In the genomic region with DNA sequence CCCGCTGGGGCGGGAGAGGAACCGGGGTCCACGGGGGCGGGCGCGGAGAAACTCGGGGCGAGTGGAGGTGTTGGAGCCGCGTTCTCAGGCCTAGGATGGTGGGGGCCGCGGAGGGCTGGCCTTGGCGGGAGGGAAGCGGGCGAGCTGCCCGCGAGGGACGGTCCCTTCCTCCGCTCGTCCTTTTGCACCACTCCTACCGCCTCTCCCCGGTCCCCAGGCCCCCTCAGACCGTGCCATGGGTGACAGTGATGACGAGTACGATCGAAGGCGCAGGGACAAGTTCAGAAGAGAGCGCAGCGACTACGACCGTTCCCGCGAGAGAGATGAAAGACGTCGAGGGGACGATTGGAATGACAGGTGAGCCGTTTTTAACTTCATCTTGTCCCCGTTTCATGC, we compare ENCODE assay signal across 8 cellular contexts. TPM values are rescaled to one million over a fixed set of nuclear protein-coding genes. Genes with fewer than 3 reads are reported as not detected.
DNase-seq lines count a peak whose midpoint lies in the region; ATAC-seq and TF ChIP-seq lines count a peak whose summit lies in the region.

No MANE protein-coding gene starts in this region.

- no peaks in the 10 kb centered on the region for H3F3A ChIP-seq in SU-DHL-6 (ENCODE audit: insufficient read depth)

- H3K4me1 ChIP-seq in endodermal cell (ENCODE audit: control insufficient read depth, insufficient read depth, low read length), result peaks cover 5% of the 10 kb centered on the region

- H3K27me3 ChIP-seq in SU-DHL-6 (ENCODE audit: low read length) (no peaks in the 10 kb centered on the region), endodermal cell (ENCODE audit: control insufficient read depth, insufficient read depth, low read length, poor library complexity, severe bottlenecking) (no peaks in the 10 kb centered on the region)

- ATAC-seq in HG03039 (IDR thresholded peaks at IDR 0.05; ENCODE audit: unreplicated experiment), result peak; percentile 23

- H4K20me1 ChIP-seq in SU-DHL-6 (ENCODE audit: low read depth, low read length), result peaks cover 17% of the 10 kb centered on the region; the same call in 1 of the 2 replicates

- H3K4me3 Mint-ChIP-seq in endodermal cell, result peak overlapping the region; percentile 99

- WGBS in endodermal cell (ENCODE audit: insufficient coverage in 1 of 2, insufficient read length in 1 of 2), 2 experiments, result 0 to 1% methylated on average over 15 to 39 of the region's 39 CpGs

- H3K27ac ChIP-seq in SU-DHL-6 (ENCODE audit: low read depth, low read length) (peak overlapping the region; percentile 79), endodermal cell (ENCODE audit: low read depth, low read length) (peak overlapping the region; percentile 96)

- peaks cover 21% of the 10 kb centered on the region for H3K4me1 Mint-ChIP-seq in endodermal cell

- peak; percentile 51 for DNase-seq in stimulated activated CD4-positive, alpha-beta T cell treated with anti-CD3 and anti-CD28 coated beads, Interleukin-4, amount 100 ng/mL, for 24 hours
- DNase-seq in stimulated activated CD4-positive, alpha-beta T cell treated with anti-CD3 and anti-CD28 coated beads, Interleukin-12 subunit alpha, Interleukin-12 subunit beta, amount 100 ng/mL, for 4 hours, result no peak
- DNase-seq in endodermal cell, result no peak
- peak; percentile 47 for DNase-seq in myocyte (ENCODE audit: low read depth)
- no peak for DNase-seq in H4 (ENCODE audit: low spot score)
- DNase-seq in SKM-1 (lab: John Stamatoyannopoulos, UW; ENCODE audit: unreplicated experiment), result no peak

- H3K9ac ChIP-seq in SU-DHL-6 (ENCODE audit: low read length), result peak overlapping the region; percentile 96
- H3K9ac ChIP-seq in endodermal cell (ENCODE audit: extremely low read depth, low read length, poor library complexity, severe bottlenecking), result peak overlapping the region; percentile 92

- peak overlapping the region; percentile 88 for H3K4me3 ChIP-seq in SU-DHL-6 (ENCODE audit: insufficient read depth, low read length, poor library complexity, severe bottlenecking)
- peak overlapping the region; percentile 100 for H3K4me3 ChIP-seq in endodermal cell (ENCODE audit: low read length)

- H3K4me2 ChIP-seq in SU-DHL-6 (ENCODE audit: low read depth, low read length, poor library complexity, severe bottlenecking), result peak overlapping the region; percentile 83

- H3K27me3 Mint-ChIP-seq in endodermal cell (ENCODE audit: insufficient read depth), result no peaks in the 10 kb centered on the region

- no peaks in the 10 kb centered on the region for H3K9me2 ChIP-seq in SU-DHL-6 (replicated peaks; ENCODE audit: insufficient read depth, low read length)

- H3K79me2 ChIP-seq in SU-DHL-6 (ENCODE audit: insufficient read depth, low read length), result peaks cover 54% of the 10 kb centered on the region

- peaks cover 79% of the 10 kb centered on the region for H3K36me3 Mint-ChIP-seq in endodermal cell (ENCODE audit: low read depth)

- H3K9me3 ChIP-seq in SU-DHL-6 (ENCODE audit: insufficient read depth, low read length), result no peaks in the 10 kb centered on the region
- H3K9me3 ChIP-seq in endodermal cell (ENCODE audit: control insufficient read depth, low read length), result no peaks in the 10 kb centered on the region

- peak overlapping the region; percentile 98 for H3K27ac Mint-ChIP-seq in endodermal cell

- H3K36me3 ChIP-seq in SU-DHL-6 (ENCODE audit: low read length) (peaks cover 18% of the 10 kb centered on the region), endodermal cell (ENCODE audit: control insufficient read depth, insufficient read depth, low read length) (peaks cover 70% of the 10 kb centered on the region)

- H3K9me3 Mint-ChIP-seq in endodermal cell, result no peaks in the 10 kb centered on the region

- H2AFZ ChIP-seq in SU-DHL-6 (ENCODE audit: low read depth, low read length, severe bottlenecking), result peak overlapping the region; percentile 44

- TF ChIP-seq CTCF in SU-DHL-6 (IDR thresholded peaks at IDR 0.05; ENCODE audit: insufficient read depth, low read length, poor library complexity, severe bottlenecking) (no peak), endodermal cell (conservative IDR thresholded peaks at IDR 0.05) (no peak)

RNA-seq across cellular contexts. Expression of a gene that starts 0.5 kb away (rescaled TPM):
- total RNA-seq in endodermal cell, result 100 to 1,000 TPM; 186 to 236 TPM
- 161 TPM for polyA plus RNA-seq in endodermal cell (2013, experiment 1 of 2)
- 142 TPM for polyA plus RNA-seq in endodermal cell (2013, experiment 2 of 2)
- 44.7 and 55.7 TPM in 2 replicates for total RNA-seq in myocyte
- polyA plus RNA-seq in myocyte (2012), result 82.6 TPM
- 44.3 and 46.8 TPM in 2 replicates for total RNA-seq in H4 (2014; rRNA removed; shearing (Covaris generic))

RNA-seq across cellular contexts. Expression of a gene that starts 8.2 kb away (rescaled TPM):
- total RNA-seq in endodermal cell, result 100 to 1,000 TPM; 107 to 114 TPM
- polyA plus RNA-seq in endodermal cell (2013, experiment 1 of 2), result 56.2 TPM
- polyA plus RNA-seq in endodermal cell (2013, experiment 2 of 2), result 56.4 TPM
- total RNA-seq in myocyte, result 94.2 and 99.3 TPM in 2 replicates
- polyA plus RNA-seq in myocyte (2012), result 111 TPM
- 78.5 and 95.5 TPM in 2 replicates for total RNA-seq in H4 (2014; rRNA removed; shearing (Covaris generic))

RNA-seq across cellular contexts. Expression of a gene that starts 14.2 kb away (rescaled TPM):
- total RNA-seq in endodermal cell, result 1 to 10 TPM; 3.7 to 4.0 TPM
- 1.4 TPM for polyA plus RNA-seq in endodermal cell (2013, experiment 1 of 2)
- 2.2 TPM for polyA plus RNA-seq in endodermal cell (2013, experiment 2 of 2)
- 8.5 and 14.3 TPM in 2 replicates for total RNA-seq in myocyte
- 5.4 TPM for polyA plus RNA-seq in myocyte (2012)
- total RNA-seq in H4 (2014; rRNA removed; shearing (Covaris generic)), result 6.3 and 6.7 TPM in 2 replicates

RNA-seq across cellular contexts. Expression of a gene that starts 20.3 kb away (rescaled TPM):
- total RNA-seq in endodermal cell, result 10 to 100 TPM in 1 of 2 donors, 1 to 10 TPM in 1; 2.6 to 13.7 TPM
- 6.1 TPM for polyA plus RNA-seq in endodermal cell (2013, experiment 1 of 2)
- polyA plus RNA-seq in endodermal cell (2013, experiment 2 of 2), result 6.1 TPM
- 51.0 and 84.4 TPM in 2 replicates for total RNA-seq in myocyte
- polyA plus RNA-seq in myocyte (2012), result 6.8 TPM
- total RNA-seq in H4 (2014; rRNA removed; shearing (Covaris generic)), result 0.15 TPM in 1 of 2 replicates, not detected in the other

RNA-seq across cellular contexts. Expression of a gene that starts 22.8 kb away (rescaled TPM):
- total RNA-seq in endodermal cell, result 10 to 100 TPM; 22.5 to 35.1 TPM
- polyA plus RNA-seq in endodermal cell (2013, experiment 1 of 2), result 17.0 TPM
- 16.7 TPM for polyA plus RNA-seq in endodermal cell (2013, experiment 2 of 2)
- total RNA-seq in myocyte, result 13.4 and 23.8 TPM in 2 replicates
- polyA plus RNA-seq in myocyte (2012), result 23.6 TPM
- 4.9 and 5.6 TPM in 2 replicates for total RNA-seq in H4 (2014; rRNA removed; shearing (Covaris generic))

Comparison
In these comparisons a context has a peak if more than half of its experiments do, and no peak if none do; other contexts are left out.
1. DNase-seq: peak in stimulated activated CD4-positive, alpha-beta T cell treated with anti-CD3 and anti-CD28 coated beads, Interleukin-4, amount 100 ng/mL, for 24 hours (single experiment) and myocyte (single experiment); none in stimulated activated CD4-positive, alpha-beta T cell treated with anti-CD3 and anti-CD28 coated beads, Interleukin-12 subunit alpha, Interleukin-12 subunit beta, amount 100 ng/mL, for 4 hours (single experiment), endodermal cell (single experiment), H4 (single experiment) and SKM-1 (single experiment).